Comparison of ENCODE assay signal across 7 cellular contexts in the genomic region with DNA sequence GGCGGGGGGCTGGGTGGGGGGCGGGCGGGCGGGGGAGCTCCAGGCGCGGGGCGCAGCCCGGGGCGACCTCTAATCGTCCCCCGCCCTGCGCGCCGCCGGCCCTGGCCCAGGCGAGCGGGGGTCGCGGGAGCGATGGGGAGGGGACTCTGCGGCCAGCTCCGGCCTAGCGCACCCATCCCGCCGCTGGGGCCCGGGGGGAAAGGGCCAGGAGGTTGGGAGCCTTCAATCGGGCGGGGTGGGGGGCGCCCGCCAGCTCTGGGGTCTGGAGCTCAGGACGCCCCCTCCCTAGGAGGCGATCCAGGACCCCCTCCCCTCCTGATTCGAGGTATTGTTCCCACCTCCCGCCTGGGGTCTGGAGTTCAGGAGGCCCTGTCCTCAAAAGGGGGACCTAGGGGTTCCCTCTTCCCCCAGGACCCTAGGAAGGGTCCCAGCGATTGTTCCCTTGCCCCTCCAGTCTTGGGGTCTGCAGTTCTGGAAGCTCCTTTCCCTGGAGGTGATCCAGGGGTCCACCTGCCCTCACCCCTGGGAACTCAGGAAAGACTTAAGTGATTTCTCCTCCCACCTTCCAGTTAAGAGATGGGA. TPM values are rescaled to one million over a fixed set of nuclear protein-coding genes. Genes with fewer than 3 reads are reported as not detected.
DNase-seq lines count a peak whose midpoint lies in the region; ATAC-seq and TF ChIP-seq lines count a peak whose summit lies in the region.

No MANE protein-coding gene starts in this region.

- H3K27me3 Mint-ChIP-seq in activated T-helper 17 cell treated with anti-CD3 and anti-CD28 coated beads, Interleukin-2, amount 50 U/mL, for 72 hours: peaks cover 9% of the 10 kb centered on the region
- peaks cover 23% of the 10 kb centered on the region for H3K27me3 Mint-ChIP-seq in stimulated activated memory B cell treated with anti-CD40 and anti-IgM and Interleukin-4, amounts not matched to agents 10 μg/mL and 1 μg/mL and 100 μg/mL, for 72 hours

- no peaks in the 10 kb centered on the region for H3K9me3 ChIP-seq in HCT116 (ENCODE audit: control insufficient read depth in 1 of 2, insufficient read depth in 1 of 2, low read depth in 1 of 2, low read length in 2 of 2)
- no peaks in the 10 kb centered on the region for H3K9me3 ChIP-seq in iPS-18a (ENCODE audit: control insufficient read depth, low read depth, low read length)

- no peaks in the 10 kb centered on the region for H3K79me2 ChIP-seq in HCT116 (ENCODE audit: insufficient read depth, low read length)

- CTCF ChIA-PET in HCT116 (lab: Charles Lee): interaction anchor here (0.9 kb wide), 1 partner anchor 52 kb away, joined by 3 read pairs; no protein-coding TSS in a partner anchor

- ATAC-seq in HCT116 (peak; percentile 9; the same call in 1 of the 2 replicates), GM18502 (IDR thresholded peaks at IDR 0.05; ENCODE audit: poor library complexity, unreplicated experiment) (no peak), HG02623 (IDR thresholded peaks at IDR 0.05; ENCODE audit: unreplicated experiment) (no peak)
- no peak for ATAC-seq in activated T-helper 17 cell treated with anti-CD3 and anti-CD28 coated beads, Interleukin-2, amount 50 U/mL, for 72 hours (replicated peaks)
- no peak for ATAC-seq in stimulated activated memory B cell treated with anti-CD40 and anti-IgM and Interleukin-4, amounts not matched to agents 10 μg/mL and 1 μg/mL and 100 μg/mL, for 72 hours

- no peaks in the 10 kb centered on the region for H3K9me2 ChIP-seq in HCT116 (ENCODE audit: insufficient read depth)

- DNase-seq in HCT116 (ENCODE audit: low read depth, low spot score): no peak
- no peak for DNase-seq in RPMI8226

- peak overlapping the region; percentile 49 for H3K9ac ChIP-seq in HCT116 (ENCODE audit: low read length)
- H3K9ac ChIP-seq in iPS-18a (ENCODE audit: low read length): peak overlapping the region; percentile 85

- POLR2A ChIA-PET in HCT116 (lab: Charles Lee): interaction anchor here (2.3 kb wide), 1 partner anchor 10 kb away, joined by 9 read pairs; no protein-coding TSS in a partner anchor

- BruUV-seq in HCT116 (replicated peaks; lab: Mats Ljungman, UMichigan): no TSS peak

- no peak for TF ChIP-seq RAD21 in HCT116 (IDR thresholded peaks at IDR 0.05; ENCODE audit: low read depth)

- no peaks in the 10 kb centered on the region for H4K20me1 ChIP-seq in HCT116 (ENCODE audit: insufficient read depth)

- peaks cover 6 to 20% of the 10 kb centered on the region in 2 experiments for H3K4me1 ChIP-seq in HCT116 (ENCODE audit: control insufficient read depth in 1 of 2, insufficient read depth in 2 of 2, low read length in 2 of 2)
- peaks cover 12% of the 10 kb centered on the region for H3K4me1 ChIP-seq in iPS-18a (ENCODE audit: control insufficient read depth, low read depth, low read length)

- H3K36me3 ChIP-seq in HCT116 (ENCODE audit: control insufficient read depth in 1 of 2, insufficient read depth in 2 of 2, low read length in 2 of 2) (no peaks in the 10 kb centered on the region), iPS-18a (ENCODE audit: control insufficient read depth, low read depth, low read length) (peaks cover 3% of the 10 kb centered on the region)

- peak overlapping the region; percentile 59 for H3K4me3 Mint-ChIP-seq in activated T-helper 17 cell treated with anti-CD3 and anti-CD28 coated beads, Interleukin-2, amount 50 U/mL, for 72 hours
- H3K4me3 Mint-ChIP-seq in stimulated activated memory B cell treated with anti-CD40 and anti-IgM and Interleukin-4, amounts not matched to agents 10 μg/mL and 1 μg/mL and 100 μg/mL, for 72 hours: peak overlapping the region; percentile 33

- H3K27ac Mint-ChIP-seq in activated T-helper 17 cell treated with anti-CD3 and anti-CD28 coated beads, Interleukin-2, amount 50 U/mL, for 72 hours: peak overlapping the region; percentile 39
- peak overlapping the region; percentile 42 for H3K27ac Mint-ChIP-seq in stimulated activated memory B cell treated with anti-CD40 and anti-IgM and Interleukin-4, amounts not matched to agents 10 μg/mL and 1 μg/mL and 100 μg/mL, for 72 hours

- peaks cover 7% of the 10 kb centered on the region for H3K4me1 Mint-ChIP-seq in activated T-helper 17 cell treated with anti-CD3 and anti-CD28 coated beads, Interleukin-2, amount 50 U/mL, for 72 hours
- peaks cover 8% of the 10 kb centered on the region for H3K4me1 Mint-ChIP-seq in stimulated activated memory B cell treated with anti-CD40 and anti-IgM and Interleukin-4, amounts not matched to agents 10 μg/mL and 1 μg/mL and 100 μg/mL, for 72 hours

- H3K27ac ChIP-seq in HCT116 (ENCODE audit: low read depth, low read length): no peak overlapping the region; the same call in 1 of the 2 replicates
- no peak overlapping the region for H3K27ac ChIP-seq in iPS-18a (ENCODE audit: low read length)

- no peaks in the 10 kb centered on the region for H3K9me3 Mint-ChIP-seq in activated T-helper 17 cell treated with anti-CD3 and anti-CD28 coated beads, Interleukin-2, amount 50 U/mL, for 72 hours
- H3K9me3 Mint-ChIP-seq in stimulated activated memory B cell treated with anti-CD40 and anti-IgM and Interleukin-4, amounts not matched to agents 10 μg/mL and 1 μg/mL and 100 μg/mL, for 72 hours: no peaks in the 10 kb centered on the region

- TF ChIP-seq POLR2A in HCT116 (IDR thresholded peaks at IDR 0.05; ENCODE audit: borderline replicate concordance, extremely low read depth, insufficient read depth, insufficient read length): no peak

- H3K4me3 ChIP-seq in HCT116 (replicated peaks in 1 of 2; ENCODE audit: low read depth in 1 of 2, low read length in 2 of 2): peak overlapping the region; percentile 50 to 54
- H3K4me3 ChIP-seq in iPS-18a (ENCODE audit: low read length): peak overlapping the region; percentile 78

- TF ChIP-seq CTCF in HCT116 (IDR thresholded peaks at IDR 0.05 in 2 of 3, conservative IDR thresholded peaks at IDR 0.05 in 1 of 3; ENCODE audit: borderline replicate concordance in 1 of 3, insufficient read depth in 1 of 3, low read depth in 2 of 3, low read length in 2 of 3): no peak

- H3K36me3 Mint-ChIP-seq in activated T-helper 17 cell treated with anti-CD3 and anti-CD28 coated beads, Interleukin-2, amount 50 U/mL, for 72 hours (ENCODE audit: low read depth): no peaks in the 10 kb centered on the region
- H3K36me3 Mint-ChIP-seq in stimulated activated memory B cell treated with anti-CD40 and anti-IgM and Interleukin-4, amounts not matched to agents 10 μg/mL and 1 μg/mL and 100 μg/mL, for 72 hours: no peaks in the 10 kb centered on the region

- H2AFZ ChIP-seq in HCT116 (ENCODE audit: low read depth, low read length, poor library complexity, severe bottlenecking): no peak overlapping the region

- RAD21 ChIA-PET in HCT116 (lab: Charles Lee; ENCODE audit: low non-redundant PET in 1 of 2, low total read pairs in 2 of 2, uncharacterized antibody in 2 of 2, unreplicated experiment in 2 of 2): interaction anchor here in 1 of 2 experiments (0.6 kb wide), 1 partner anchor 34 kb away, joined by 3 read pairs; no protein-coding TSS in a partner anchor

- H3K27me3 ChIP-seq in HCT116 (ENCODE audit: insufficient read depth, low read length) (no peaks in the 10 kb centered on the region), iPS-18a (ENCODE audit: control insufficient read depth, insufficient read depth, low read length) (no peaks in the 10 kb centered on the region)

- peak overlapping the region; percentile 82 for H3K4me2 ChIP-seq in HCT116 (ENCODE audit: low read length)

- intact Hi-C loops in HCT116 (cut with micrococcal nuclease): no loop called here

TF ChIP-seq in HCT116, 20 proteins besides CTCF, POLR2A, EP300 and RAD21 (continues in another document):
- TF ChIP-seq EZH2 (IDR thresholded peaks at IDR 0.05) (no peak), JUND (IDR thresholded peaks at IDR 0.05) (no peak), ZNF274 (IDR thresholded peaks at IDR 0.05; ENCODE audit: low read depth, low read length) (no peak), SRF (IDR thresholded peaks at IDR 0.05; ENCODE audit: low read depth) (no peak), FOSL1 (IDR thresholded peaks at IDR 0.05; ENCODE audit: low read depth) (no peak), CBX3 (IDR thresholded peaks at IDR 0.05; ENCODE audit: low read depth) (no peak), EGR1 (IDR thresholded peaks at IDR 0.05; ENCODE audit: low read depth) (no peak), EZH2phosphoT487 (IDR thresholded peaks at IDR 0.05; ENCODE audit: borderline replicate concordance) (no peak), SP1 (IDR thresholded peaks at IDR 0.05; ENCODE audit: low read depth) (no peak), TCF7L2 (IDR thresholded peaks at IDR 0.05; ENCODE audit: borderline replicate concordance, extremely low read depth, insufficient read depth, insufficient read length) (no peak), POLR2AphosphoS5 (IDR thresholded peaks at IDR 0.05; ENCODE audit: low read depth, low read length) (no peak), YY1 (IDR thresholded peaks at IDR 0.05; ENCODE audit: extremely low read depth, insufficient replicate concordance, low read depth, low read length) (no peak)
- TF ChIP-seq, protein P1, sequence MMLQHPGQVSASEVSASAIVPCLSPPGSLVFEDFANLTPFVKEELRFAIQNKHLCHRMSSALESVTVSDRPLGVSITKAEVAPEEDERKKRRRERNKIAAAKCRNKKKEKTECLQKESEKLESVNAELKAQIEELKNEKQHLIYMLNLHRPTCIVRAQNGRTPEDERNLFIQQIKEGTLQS (IDR thresholded peaks at IDR 0.05): no peak

RNA-seq across cellular contexts. Expression of a gene that starts 0.5 kb away (rescaled TPM):
- 20.7 TPM for total RNA-seq in HCT116 (2021; ENCODE audit: unreplicated experiment)
- 20.5 and 21.0 TPM in 2 replicates for polyA plus RNA-seq in HCT116 (2012)
- total RNA-seq in activated T-helper 17 cell treated with anti-CD3 and anti-CD28 coated beads, Interleukin-2, amount 50 U/mL, for 72 hours: 1 to 10 TPM; 2.9 to 3.1 TPM

RNA-seq across cellular contexts. Expression of a gene that starts 6.1 kb away (rescaled TPM):
- 19.1 TPM for total RNA-seq in HCT116 (2021; ENCODE audit: unreplicated experiment)
- polyA plus RNA-seq in HCT116 (2012): 15.5 and 19.6 TPM in 2 replicates
- 10 to 100 TPM; 10.0 to 15.3 TPM for total RNA-seq in activated T-helper 17 cell treated with anti-CD3 and anti-CD28 coated beads, Interleukin-2, amount 50 U/mL, for 72 hours

RNA-seq across cellular contexts. Expression of a gene that starts 19.1 kb away (rescaled TPM):
- 159 TPM for total RNA-seq in HCT116 (2021; ENCODE audit: unreplicated experiment)
- 84.5 and 99.9 TPM in 2 replicates for polyA plus RNA-seq in HCT116 (2012)
- total RNA-seq in activated T-helper 17 cell treated with anti-CD3 and anti-CD28 coated beads, Interleukin-2, amount 50 U/mL, for 72 hours: 100 to 1,000 TPM; 146 to 163 TPM

RNA-seq across cellular contexts. Expression of a gene that starts 27.5 kb away (rescaled TPM):
- 6.4 TPM for total RNA-seq in HCT116 (2021; ENCODE audit: unreplicated experiment)
- polyA plus RNA-seq in HCT116 (2012): 4.7 and 5.1 TPM in 2 replicates
- total RNA-seq in activated T-helper 17 cell treated with anti-CD3 and anti-CD28 coated beads, Interleukin-2, amount 50 U/mL, for 72 hours: under 1 TPM in 1 of 2 donors, not detected in 1; 0.66 TPM
